Comparison of ENCODE assay signal across 8 cellular contexts in the genomic region with DNA sequence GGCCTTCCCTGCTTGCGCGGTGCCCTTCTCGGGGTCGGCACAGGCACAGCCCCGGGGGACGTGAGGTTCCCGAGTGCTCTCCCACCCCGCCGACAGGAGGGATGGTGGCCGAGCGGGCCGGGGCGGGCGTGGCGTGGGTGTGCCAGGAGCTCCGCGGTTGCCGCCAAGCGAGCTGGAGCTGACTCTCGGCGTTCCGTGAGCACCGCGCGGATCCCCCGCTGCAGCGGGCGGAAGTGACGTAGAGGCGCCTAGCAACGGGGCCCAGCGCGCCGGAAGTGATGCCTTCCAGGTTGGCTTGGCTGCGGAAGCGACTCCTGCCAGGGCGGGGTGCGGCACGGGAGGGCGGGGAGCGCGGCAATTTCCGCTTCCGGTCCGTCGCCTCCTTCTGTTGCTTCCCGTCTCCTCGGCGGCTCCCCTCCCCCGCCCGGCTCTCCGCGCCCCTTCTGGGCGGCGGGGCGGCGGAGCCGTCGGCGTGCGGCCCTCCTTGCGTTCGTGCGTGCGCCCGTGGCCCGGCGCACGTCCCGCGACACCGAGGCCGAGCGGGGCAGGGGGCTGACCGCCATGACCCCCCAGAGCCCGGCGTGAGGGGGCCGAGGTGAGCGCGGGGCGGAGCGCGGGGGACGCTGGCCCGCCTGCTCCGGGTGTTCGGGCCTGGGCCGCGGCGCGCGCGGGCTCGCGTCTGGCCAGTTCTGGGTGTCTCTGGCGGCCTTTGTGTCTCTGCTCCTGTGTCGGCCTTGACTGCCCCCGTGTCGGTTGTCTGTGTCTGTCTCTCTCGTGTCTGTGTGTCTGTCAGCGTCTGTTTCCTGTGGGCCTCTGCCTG. TPM values are rescaled to one million over a fixed set of nuclear protein-coding genes. Genes with fewer than 3 reads are reported as not detected.
DNase-seq lines count a peak whose midpoint lies in the region; ATAC-seq and TF ChIP-seq lines count a peak whose summit lies in the region.

A gene (plus strand): TSS at position 386 of the 820 bp plus-strand sequence. CDS start 3,402 bp downstream, outside the sequence.

- H3K9me3 ChIP-seq in SU-DHL-6 (ENCODE audit: insufficient read depth, low read length): no peaks in the 10 kb centered on the region
- H3K9me3 ChIP-seq in ovary: no peaks in the 10 kb centered on the region
- no peaks in the 10 kb centered on the region for H3K9me3 ChIP-seq in thymus (ENCODE audit: control insufficient read depth)

- H3K27ac ChIP-seq in SU-DHL-6 (ENCODE audit: low read depth, low read length): peak within 1 kb of the TSS; percentile 90
- peak within 1 kb of the TSS; percentile 69 to 83 for H3K27ac ChIP-seq in ovary
- H3K27ac ChIP-seq in thymus (ENCODE audit: low read depth): peak within 1 kb of the TSS; percentile 90

- no peaks in the 10 kb centered on the region for H3K27me3 Mint-ChIP-seq in activated naive CD8-positive, alpha-beta T cell treated with anti-CD3 and anti-CD28 coated beads, Interleukin-2, amount 10 ng/mL, durations not matched to agents 7 days and 5 days

- H3K9me2 ChIP-seq in SU-DHL-6 (replicated peaks; ENCODE audit: insufficient read depth, low read length): no peaks in the 10 kb centered on the region

- intact Hi-C loops in Right ventricle myocardium inferior (cut with DNase I): loop anchor here (1.0 kb wide), 1 partner anchor 21 kb away; no protein-coding TSS in a partner anchor
- intact Hi-C loops in ovary (cut with DNase I): loop anchor here in 2 of 4 donors (10.0 kb wide), 2 partner anchors 560 to 1470 kb away; a partner anchor contains a TSS

- H3K79me2 ChIP-seq in SU-DHL-6 (ENCODE audit: insufficient read depth, low read length): peaks cover 80% of the 10 kb centered on the region

- H2AFZ ChIP-seq in SU-DHL-6 (ENCODE audit: low read depth, low read length, severe bottlenecking): no peak within 1 kb of the TSS

- H3K36me3 ChIP-seq in SU-DHL-6 (ENCODE audit: low read length): peaks cover 12% of the 10 kb centered on the region; the same call in 1 of the 2 replicates
- H3K36me3 ChIP-seq in ovary: no peaks in the 10 kb centered on the region
- H3K36me3 ChIP-seq in thymus (ENCODE audit: control insufficient read depth, insufficient read depth): peaks cover 48% of the 10 kb centered on the region

- DNase-seq in NCI-H1417 (lab: John Stamatoyannopoulos, UW) (peak; percentile 95 to 97 (median 97)), Right ventricle myocardium inferior (ENCODE audit: missing footprints) (peak; percentile 97), ovary (peak; percentile 97 to 98 (median 97))
- peak; percentile 96 for DNase-seq in activated naive CD8-positive, alpha-beta T cell treated with anti-CD3 and anti-CD28 coated beads, Interleukin-2, amount 10 ng/mL, durations not matched to agents 7 days and 5 days

- H3K27ac Mint-ChIP-seq in activated naive CD8-positive, alpha-beta T cell treated with anti-CD3 and anti-CD28 coated beads, Interleukin-2, amount 10 ng/mL, durations not matched to agents 7 days and 5 days: peak within 1 kb of the TSS; percentile 97

- TF ChIP-seq CTCF in SU-DHL-6 (IDR thresholded peaks at IDR 0.05; ENCODE audit: insufficient read depth, low read length, poor library complexity, severe bottlenecking) (no peak), ovary (IDR thresholded peaks at IDR 0.05) (no peak)

- WGBS in ovary, 3 donors: 0 to 1% (median 1%) methylated on average over 51 to 96 of the region's 101 CpGs
- 2% methylated on average over 101 of the region's 101 CpGs for WGBS in thymus

- H3K4me3 ChIP-seq in SU-DHL-6 (ENCODE audit: insufficient read depth, low read length, poor library complexity, severe bottlenecking): peak within 1 kb of the TSS; percentile 68
- H3K4me3 ChIP-seq in ovary: peak within 1 kb of the TSS; percentile 71
- peak within 1 kb of the TSS; percentile 95 for H3K4me3 ChIP-seq in thymus (ENCODE audit: low read length)

- H3K9ac ChIP-seq in SU-DHL-6 (ENCODE audit: low read length): peak within 1 kb of the TSS; percentile 82

- H3K4me1 ChIP-seq in ovary (ENCODE audit: insufficient read depth) (peaks cover 12% of the 10 kb centered on the region), thymus (ENCODE audit: control insufficient read depth, insufficient read depth, low read length) (peaks cover 15% of the 10 kb centered on the region)

- no peak for TF ChIP-seq EP300 in ovary (IDR thresholded peaks at IDR 0.05)

- H3K4me3 Mint-ChIP-seq in activated naive CD8-positive, alpha-beta T cell treated with anti-CD3 and anti-CD28 coated beads, Interleukin-2, amount 10 ng/mL, durations not matched to agents 7 days and 5 days: peak within 1 kb of the TSS; percentile 99

- ATAC-seq in HG02759 (IDR thresholded peaks at IDR 0.05; ENCODE audit: unreplicated experiment) (peak; percentile 73), Right ventricle myocardium inferior (peak; percentile 91)
- ATAC-seq in activated naive CD8-positive, alpha-beta T cell treated with anti-CD3 and anti-CD28 coated beads, Interleukin-2, amount 10 ng/mL, durations not matched to agents 7 days and 5 days (ENCODE audit: low read depth): peak; percentile 93

- no peaks in the 10 kb centered on the region for H3K27me3 ChIP-seq in SU-DHL-6 (ENCODE audit: low read length)
- H3K27me3 ChIP-seq in ovary: no peaks in the 10 kb centered on the region
- no peaks in the 10 kb centered on the region for H3K27me3 ChIP-seq in thymus (ENCODE audit: control insufficient read depth, insufficient read depth)

- peaks cover 13% of the 10 kb centered on the region for H3K36me3 Mint-ChIP-seq in activated naive CD8-positive, alpha-beta T cell treated with anti-CD3 and anti-CD28 coated beads, Interleukin-2, amount 10 ng/mL, durations not matched to agents 7 days and 5 days

- peaks cover 34% of the 10 kb centered on the region for H3K4me1 Mint-ChIP-seq in activated naive CD8-positive, alpha-beta T cell treated with anti-CD3 and anti-CD28 coated beads, Interleukin-2, amount 10 ng/mL, durations not matched to agents 7 days and 5 days

- POLR2A ChIA-PET in activated naive CD8-positive, alpha-beta T cell treated with anti-CD3 and anti-CD28 coated beads, Interleukin-2, amount 10 ng/mL, durations not matched to agents 7 days and 5 days (lab: Charles Lee): no interaction called here

- no peaks in the 10 kb centered on the region for H3K9me3 Mint-ChIP-seq in activated naive CD8-positive, alpha-beta T cell treated with anti-CD3 and anti-CD28 coated beads, Interleukin-2, amount 10 ng/mL, durations not matched to agents 7 days and 5 days

- peaks cover 8% of the 10 kb centered on the region for H4K20me1 ChIP-seq in SU-DHL-6 (ENCODE audit: low read depth, low read length)

- peaks cover 54% of the 10 kb centered on the region for H3F3A ChIP-seq in SU-DHL-6 (ENCODE audit: insufficient read depth)

- H3K4me2 ChIP-seq in SU-DHL-6 (ENCODE audit: low read depth, low read length, poor library complexity, severe bottlenecking): peak within 1 kb of the TSS; percentile 90

- TF ChIP-seq POLR2A in GM10847 (IDR thresholded peaks at IDR 0.05; ENCODE audit: extremely low read depth, insufficient read length) (peak; percentile 23), ovary (IDR thresholded peaks at IDR 0.05) (peak; percentile 51)

RNA-seq across cellular contexts. Expression of the gene that starts here (rescaled TPM):
- 10 to 100 TPM; 55.3 to 58.2 TPM for total RNA-seq in activated naive CD8-positive, alpha-beta T cell treated with anti-CD3 and anti-CD28 coated beads, Interleukin-2, amount 10 ng/mL, durations not matched to agents 7 days and 5 days
- total RNA-seq in Right ventricle myocardium inferior (213 TPM), ovary (100 to 1,000 TPM in 5 of 7 donors, 10 to 100 TPM in 2; 53.4 to 187 (median 142) TPM)
- polyA plus RNA-seq in ovary (100 to 1,000 TPM in 1 of 2 donors, 10 to 100 TPM in 1; 11.0 to 106 TPM), thymus (34.6 TPM)

Comparison
In these comparisons a context has a peak if more than half of its experiments do, and no peak if none do; other contexts are left out.
1. Peak in every context shown above with its lines: DNase-seq, ATAC-seq, H3K4me3 ChIP-seq and H3K27ac ChIP-seq.